ENCODE assay signal across 21 cellular contexts in the genomic region with DNA sequence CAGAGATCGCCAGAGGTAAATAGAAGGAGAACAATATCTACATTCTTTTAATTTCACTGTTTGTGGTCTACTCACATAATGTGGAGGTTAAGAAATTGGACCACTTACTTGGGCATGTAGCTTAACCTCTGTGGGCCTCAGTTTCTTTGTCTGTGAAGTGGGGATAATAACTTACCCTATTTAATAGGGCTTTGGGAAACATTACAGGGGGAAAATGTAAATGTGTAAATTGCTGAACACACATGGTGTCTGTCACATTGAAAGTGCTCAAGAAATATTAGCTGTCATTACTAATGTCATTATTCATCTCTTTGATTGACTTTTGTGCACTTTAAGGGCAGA.
A peak's percentile ranks its signal among the peaks of the same experiment; 100 is the strongest.
DNase-seq lines count a peak whose midpoint lies in the region; ATAC-seq, FAIRE-seq and TF ChIP-seq lines count a peak whose summit lies in the region.
"Had no signal": no experiment of that assay in that cellular context is flagged by ENCODE, and none has a peak within 500 bp of the region (broad histone marks: within the 10 kb centered on the region; RNA-seq: fewer than 3 reads in every experiment).

No MANE protein-coding gene starts in this region.

- no peak for TF ChIP-seq POLR2A in HepG2 (IDR thresholded peaks at IDR 0.05; ENCODE audit: insufficient read depth in 1 of 2, low read depth in 2 of 2, low read length in 2 of 2)
- no peak for TF ChIP-seq POLR2A in right lobe of liver (IDR thresholded peaks at IDR 0.05)

- peaks cover 16% of the 10 kb centered on the region for H3K4me1 Mint-ChIP-seq in progenitor cell of endocrine pancreas (ENCODE audit: low read depth)
- H3K4me1 Mint-ChIP-seq: H9 had no signal

- H3K79me2 ChIP-seq in HepG2 (ENCODE audit: insufficient read depth, low read length): no peaks in the 10 kb centered on the region

- 6% methylated on average over 1 of the region's 1 CpG for WGBS in HepG2 (ENCODE audit: low lambda C conversion rate)
- 24% methylated on average over 1 of the region's 1 CpG for WGBS in right lobe of liver (ENCODE audit: insufficient coverage, low coverage, low lambda C conversion rate, missing lambda C conversion rate)

- H3K4me3 ChIP-seq in HepG2 (replicated peaks in 1 of 3; ENCODE audit: insufficient read depth in 1 of 3, low read depth in 2 of 3, low read length in 3 of 3): no peak overlapping the region
- H3K4me3 ChIP-seq in right lobe of liver: no peak overlapping the region
- H3K4me3 ChIP-seq: GM23338 had no signal

- intact Hi-C loops in HepG2 (cut with micrococcal nuclease; ENCODE audit: unreplicated experiment) (loop anchor here (1.0 to 5.0 kb wide), 2 partner anchors 209 to 270 kb away; no protein-coding TSS in a partner anchor), right lobe of liver (cut with DNase I) (loop anchor here in 1 of 2 donors (10.0 kb wide), 1 partner anchor 267 kb away; no protein-coding TSS in a partner anchor)

- in situ Hi-C loops in HepG2 (cut with HindIII; ENCODE audit: extremely low pct_ligation_motif_present, low pct_unique_long_range_greater_than_20kb): loop anchor here (5.0 kb wide), 1 partner anchor 269 kb away; no protein-coding TSS in a partner anchor

- no peak for FAIRE-seq in HepG2 (lab: Jason Lieb, UNC)
- FAIRE-seq in HTR-8/SVneo (lab: Jason Lieb, UNC): peak; percentile 52
- FAIRE-seq: GM12891, GM18507 had no signal

- peak overlapping the region; percentile 61 for H3K27ac Mint-ChIP-seq in progenitor cell of endocrine pancreas
- H3K27ac Mint-ChIP-seq: CD4-positive, CD25-positive, alpha-beta regulatory T cell; CD8-positive, alpha-beta T cell; GM23338; H9 had no signal

- DNase-seq in HepG2 (ENCODE audit: low spot score) (no peak), right lobe of liver (no peak), HTR-8/SVneo (ENCODE audit: insufficient read length, low spot score) (no peak), progenitor cell of endocrine pancreas (ENCODE audit: low spot score, unreplicated experiment) (no peak), COLO829 (ENCODE audit: low spot score) (no peak)
- no peak for DNase-seq in activated CD4-positive, alpha-beta T cell treated with anti-CD3 and anti-CD28 coated beads for 1 hour
- DNase-seq in activated T-cell treated with anti-CD3 and anti-CD28 coated beads, Interleukin-2, amount 50 U/mL, for 1 hour: no peak
- DNase-seq in NK-92 treated with Interleukin-12 subunit alpha and Interleukin-12 subunit beta, amount 100 ng/mL, for 24 hours (lab: John Stamatoyannopoulos, UW): no peak
- DNase-seq: 8988T; C1 segment of cervical spinal cord; Calu3; CD4-positive, CD25-positive, alpha-beta regulatory T cell; CD8-positive, alpha-beta T cell; DMS53; DMS79 treated with DMSO at 0.1 percent for 48 hours; GF-D8; H9 had no signal

- no peak overlapping the region for H3K9ac ChIP-seq in HepG2 (ENCODE audit: insufficient read depth, low read depth, low read length)

- H3K9me3 Mint-ChIP-seq in progenitor cell of endocrine pancreas (ENCODE audit: low read depth): no peaks in the 10 kb centered on the region
- H3K9me3 Mint-ChIP-seq: CD4-positive, CD25-positive, alpha-beta regulatory T cell; CD8-positive, alpha-beta T cell; GM23338; H9 had no signal

- no peaks in the 10 kb centered on the region for H4K20me1 ChIP-seq in HepG2 (ENCODE audit: insufficient read depth, low read length)

- no peak overlapping the region for H3K4me3 Mint-ChIP-seq in progenitor cell of endocrine pancreas (ENCODE audit: low read depth)
- H3K4me3 Mint-ChIP-seq: CD4-positive, CD25-positive, alpha-beta regulatory T cell; CD8-positive, alpha-beta T cell; GM23338; H9 had no signal

- H3K4me1 ChIP-seq in HepG2 (ENCODE audit: insufficient read depth, low read length) (peaks cover 74% of the 10 kb centered on the region), right lobe of liver (peaks cover 0 to 11% (median 0%) of the 10 kb centered on the region in 4 donors)

- no peak overlapping the region for H2AFZ ChIP-seq in HepG2 (ENCODE audit: low read length)
- H2AFZ ChIP-seq: GM23338 had no signal

- H3K36me3 Mint-ChIP-seq in progenitor cell of endocrine pancreas (ENCODE audit: insufficient read depth): no peaks in the 10 kb centered on the region
- H3K36me3 Mint-ChIP-seq: CD4-positive, CD25-positive, alpha-beta regulatory T cell; CD8-positive, alpha-beta T cell had no signal

- POLR2A ChIA-PET in HepG2 (lab: Yijun Ruan, JAX): interaction anchor here (0.8 to 4.4 kb wide), 12 partner anchors 9 to 240 kb away, joined by 3 to 44 read pairs (median 6); a partner anchor contains a TSS

- ATAC-seq in HepG2 (no peak), right lobe of liver (no peak)
- ATAC-seq: CD8-positive, alpha-beta T cell; GM23338; HCT116 had no signal

- no peaks in the 10 kb centered on the region for H3K9me3 ChIP-seq in HepG2 (ENCODE audit: low read length)
- no peaks in the 10 kb centered on the region for H3K9me3 ChIP-seq in right lobe of liver

- H3K36me3 ChIP-seq in HepG2 (replicated peaks in 1 of 2; ENCODE audit: control insufficient read depth in 1 of 2, insufficient read depth in 2 of 2, low read length in 2 of 2) (no peaks in the 10 kb centered on the region), right lobe of liver (no peaks in the 10 kb centered on the region)

- no TSS peak for BruUV-seq in HepG2 (replicated peaks; lab: Mats Ljungman, UMichigan)

- TF ChIP-seq CTCF in HepG2 (CRISPR knock-in tag; IDR thresholded peaks at IDR 0.05) (no peak), right lobe of liver (IDR thresholded peaks at IDR 0.05) (no peak), progenitor cell of endocrine pancreas (IDR thresholded peaks at IDR 0.05; ENCODE audit: unreplicated experiment) (no peak)

- TF ChIP-seq RAD21 in HepG2 (CRISPR knock-in tag; IDR thresholded peaks at IDR 0.05): no peak

- TF ChIP-seq EP300 in HepG2 (IDR thresholded peaks at IDR 0.05; ENCODE audit: low read depth in 2 of 2, low read length in 2 of 2) (no peak), HepG2 (CRISPR knock-in tag; IDR thresholded peaks at IDR 0.05; ENCODE audit: borderline replicate concordance) (no peak)

- no peaks in the 10 kb centered on the region for H3K27me3 ChIP-seq in HepG2 (ENCODE audit: control insufficient read depth in 1 of 2, insufficient read depth in 2 of 2, low read length in 2 of 2)
- H3K27me3 ChIP-seq in right lobe of liver: no peaks in the 10 kb centered on the region

- H3K27ac ChIP-seq in HepG2 (ENCODE audit: extremely low read length, insufficient read depth, low read length) (peak overlapping the region; percentile 71), right lobe of liver (no peak overlapping the region)

- CTCF ChIA-PET in HepG2 (lab: Yijun Ruan, JAX; ENCODE audit: low intra/inter-chr PET ratio, low total read pairs): interaction anchor here (1.0 to 4.1 kb wide), 2 partner anchors 26 to 270 kb away, joined by 3 to 75 read pairs; no protein-coding TSS in a partner anchor

- peak overlapping the region; percentile 70 for H3K4me2 ChIP-seq in HepG2 (ENCODE audit: low read depth, low read length)
- H3K4me2 ChIP-seq: GM23338 had no signal

- H3K27me3 Mint-ChIP-seq in progenitor cell of endocrine pancreas: peaks cover 14% of the 10 kb centered on the region

TF ChIP-seq in HepG2, 621 proteins besides CTCF, POLR2A, EP300 and RAD21 (continues in another document):
- no peak for TF ChIP-seq ZNF292 (CRISPR knock-in tag; IDR thresholded peaks at IDR 0.05; ENCODE audit: borderline replicate concordance, low read depth)
- no peak for TF ChIP-seq MYNN (CRISPR knock-in tag; IDR thresholded peaks at IDR 0.05; ENCODE audit: low read depth)
- no peak for TF ChIP-seq MBNL3 (CRISPR knock-in tag; conservative IDR thresholded peaks at IDR 0.05)
- TF ChIP-seq ZNF460 (CRISPR knock-in tag; IDR thresholded peaks at IDR 0.05; ENCODE audit: borderline replicate concordance): no peak
- TF ChIP-seq ADNP (CRISPR knock-in tag; IDR thresholded peaks at IDR 0.05): peak; percentile 98
- peak; percentile 51; the same call in 1 of the 2 replicates for TF ChIP-seq HDAC2 (CRISPR knock-in tag; IDR thresholded peaks at IDR 0.05)
- peak; percentile 53 for TF ChIP-seq HNF4A (CRISPR knock-in tag; IDR thresholded peaks at IDR 0.05)
- TF ChIP-seq ZNF644 (CRISPR knock-in tag; IDR thresholded peaks at IDR 0.05; ENCODE audit: low read depth): peak; percentile 59; the same call in 1 of the 2 replicates
- 0 out of 2 replicates have a peak, but pooled peaks have one; percentile 4 for TF ChIP-seq MED13 (CRISPR knock-in tag; IDR thresholded peaks at IDR 0.05)
- peak; percentile 44; the same call in 1 of the 2 replicates for TF ChIP-seq GATAD2A (CRISPR knock-in tag; IDR thresholded peaks at IDR 0.05)
- peak; percentile 100 for TF ChIP-seq RCOR2 (CRISPR knock-in tag; IDR thresholded peaks at IDR 0.05)
- TF ChIP-seq ZNF121 (CRISPR knock-in tag; IDR thresholded peaks at IDR 0.05): peak; percentile 43; the same call in 1 of the 2 replicates
- TF ChIP-seq PPARG (CRISPR knock-in tag; conservative IDR thresholded peaks at IDR 0.05): no peak
- no peak for TF ChIP-seq KAT7 (CRISPR knock-in tag; IDR thresholded peaks at IDR 0.05; ENCODE audit: borderline replicate concordance)
- no peak for TF ChIP-seq SP5 (CRISPR knock-in tag; IDR thresholded peaks at IDR 0.05; ENCODE audit: borderline replicate concordance, low read depth)
- TF ChIP-seq CEBPG (CRISPR knock-in tag; IDR thresholded peaks at IDR 0.05): peak; percentile 23
- TF ChIP-seq RXRB (CRISPR knock-in tag; IDR thresholded peaks at IDR 0.05; ENCODE audit: borderline replicate concordance): 0 out of 2 replicates have a peak, but pooled peaks have one; percentile 23
- TF ChIP-seq ZNF589 (CRISPR knock-in tag; conservative IDR thresholded peaks at IDR 0.05): 0 out of 2 replicates have a peak, but pooled peaks have one; percentile 25
- TF ChIP-seq NFIC (IDR thresholded peaks at IDR 0.05; ENCODE audit: low read length): 0 out of 2 replicates have a peak, but pooled peaks have one; percentile 4
- TF ChIP-seq ZMYM2 (CRISPR knock-in tag; IDR thresholded peaks at IDR 0.05): peak; percentile 88
- peak; percentile 71; the same call in 1 of the 2 replicates for TF ChIP-seq ZNF264 (CRISPR knock-in tag; IDR thresholded peaks at IDR 0.05)
- TF ChIP-seq, protein P1, sequence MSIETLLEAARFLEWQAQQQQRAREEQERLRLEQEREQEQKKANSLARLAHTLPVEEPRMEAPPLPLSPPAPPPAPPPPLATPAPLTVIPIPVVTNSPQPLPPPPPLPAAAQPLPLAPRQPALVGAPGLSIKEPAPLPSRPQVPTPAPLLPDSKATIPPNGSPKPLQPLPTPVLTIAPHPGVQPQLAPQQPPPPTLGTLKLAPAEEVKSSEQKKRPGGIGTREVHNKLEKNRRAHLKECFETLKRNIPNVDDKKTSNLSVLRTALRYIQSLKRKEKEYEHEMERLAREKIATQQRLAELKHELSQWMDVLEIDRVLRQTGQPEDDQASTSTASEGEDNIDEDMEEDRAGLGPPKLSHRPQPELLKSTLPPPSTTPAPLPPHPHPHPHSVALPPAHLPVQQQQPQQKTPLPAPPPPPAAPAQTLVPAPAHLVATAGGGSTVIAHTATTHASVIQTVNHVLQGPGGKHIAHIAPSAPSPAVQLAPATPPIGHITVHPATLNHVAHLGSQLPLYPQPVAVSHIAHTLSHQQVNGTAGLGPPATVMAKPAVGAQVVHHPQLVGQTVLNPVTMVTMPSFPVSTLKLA (IDR thresholded peaks at IDR 0.05): no peak
